Comparison of ENCODE assay signal across 18 cellular contexts in the genomic region with DNA sequence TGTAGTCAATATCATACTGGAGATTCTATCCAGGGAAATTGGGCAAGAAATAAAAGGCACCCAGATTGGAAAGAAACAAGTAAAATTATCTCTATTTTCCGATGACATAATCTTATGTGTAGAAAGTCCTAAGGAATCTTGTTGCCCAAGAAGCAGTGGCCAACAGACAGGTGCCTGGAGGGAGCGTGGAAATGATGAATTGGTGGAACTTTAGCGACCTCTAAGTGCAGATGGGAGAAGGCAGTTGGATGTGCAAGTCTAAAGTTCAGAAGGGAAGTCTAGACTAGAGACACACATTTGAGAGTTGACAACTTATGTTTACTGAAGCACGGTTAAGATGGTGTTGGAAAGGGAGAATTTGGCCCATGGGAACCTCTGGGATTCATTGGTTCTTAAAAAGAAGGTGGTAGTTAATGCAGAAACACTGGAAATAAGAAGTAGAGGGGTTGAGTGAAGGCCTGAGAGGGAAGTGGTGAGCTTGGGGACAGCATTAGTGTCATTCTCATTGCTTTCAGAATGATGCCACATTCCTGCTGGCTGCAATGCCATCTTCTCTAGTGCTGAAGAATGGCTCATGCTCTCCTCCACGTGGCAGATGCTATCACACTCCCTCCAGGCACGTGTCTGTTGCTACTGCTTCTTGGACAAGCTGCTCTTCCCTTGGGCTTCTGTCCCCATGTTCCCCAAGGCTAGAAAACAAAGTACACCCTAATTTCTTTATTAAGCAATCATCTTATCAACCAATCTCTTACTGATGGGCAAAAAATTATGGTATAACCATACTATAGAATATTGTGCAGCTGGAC. TPM values are rescaled to one million over a fixed set of nuclear protein-coding genes. Genes with fewer than 3 reads are reported as not detected.
A peak's percentile ranks its signal among the peaks of the same experiment; 100 is the strongest.
DNase-seq lines count a peak whose midpoint lies in the region; ATAC-seq and TF ChIP-seq lines count a peak whose summit lies in the region.
"Had no signal": no experiment of that assay in that cellular context is flagged by ENCODE, and none has a peak within 500 bp of the region (broad histone marks: within the 10 kb centered on the region; RNA-seq: fewer than 3 reads in every experiment).

No MANE protein-coding gene starts in this region.

- H3K23ac ChIP-seq in H9 (ENCODE audit: insufficient read length, low read depth, low read length): no peak overlapping the region

- no peak overlapping the region for H2AFZ ChIP-seq in H9 (ENCODE audit: low read length)
- H2AFZ ChIP-seq in PC-3 (ENCODE audit: low read length): no peak overlapping the region

- H3K4me2 ChIP-seq in H9 (ENCODE audit: insufficient read depth, insufficient read length, low read length) (no peak overlapping the region), PC-3 (ENCODE audit: low read length) (no peak overlapping the region)

- no peak overlapping the region for H2BK20ac ChIP-seq in H9 (ENCODE audit: low read depth, low read length, poor library complexity, severe bottlenecking)

- no peak overlapping the region for H2BK12ac ChIP-seq in H9 (ENCODE audit: insufficient read length, low read depth, low read length)

- H4K20me1 ChIP-seq in H9 (ENCODE audit: control insufficient read depth, insufficient read depth, insufficient read length) (no peaks in the 10 kb centered on the region), PC-3 (ENCODE audit: low read length) (no peaks in the 10 kb centered on the region)

- H2BK15ac ChIP-seq in H9 (ENCODE audit: low read depth, low read length): no peak overlapping the region

- no peak overlapping the region for H3K18ac ChIP-seq in H9 (ENCODE audit: insufficient read length, low read depth, low read length)

- no TSS peak for BruUV-seq in PC-3 (replicated peaks; lab: Mats Ljungman, UMichigan)

- peak; percentile 6 to 17 for DNase-seq in AML-193 (lab: John Stamatoyannopoulos, UW)
- DNase-seq in H9: no peak
- peak; percentile 10 for DNase-seq in PC-3
- DNase-seq in iPS-NIHi11 (ENCODE audit: low spot score): peak; percentile 19
- DNase-seq in NCI-H1436 treated with DMSO at 0.1 percent for 48 hours (lab: John Stamatoyannopoulos, UW): no peak
- no peak for DNase-seq in UCSD-AML1 (lab: John Stamatoyannopoulos, UW; ENCODE audit: unreplicated experiment)
- DNase-seq: activated CD4-positive, alpha-beta T cell treated with anti-CD3 and anti-CD28 coated beads for 36 hours; activated T-cell treated with anti-CD3 and anti-CD28 coated beads for 4 hours; EL; heart right ventricle; natural killer cell; stimulated activated CD4-positive, alpha-beta T cell treated with anti-CD3 and anti-CD28 coated beads, Interleukin-4, amount 100 ng/mL, for 1 hour; upper lobe of left lung had no signal

- no peak overlapping the region for H4K5ac ChIP-seq in H9 (ENCODE audit: insufficient read length, low read depth, low read length)

- H4K91ac ChIP-seq in H9 (ENCODE audit: insufficient read length, low read depth, low read length): no peak overlapping the region

- H3K9ac ChIP-seq in H9 (ENCODE audit: extremely low read depth, insufficient read length, low read length) (no peak overlapping the region), PC-3 (ENCODE audit: low read length) (no peak overlapping the region)

- no peaks in the 10 kb centered on the region for H3K9me2 ChIP-seq in PC-3 (replicated peaks; ENCODE audit: low read length)

- no peak overlapping the region for H3K4me3 Mint-ChIP-seq in H9
- no peak overlapping the region for H3K4me3 Mint-ChIP-seq in stimulated activated memory B cell treated with anti-CD40 and anti-IgM and Interleukin-4, amounts not matched to agents 10 μg/mL and 1 μg/mL and 100 μg/mL, for 72 hours
- H3K4me3 Mint-ChIP-seq: activated CD4-positive, alpha-beta T cell treated with anti-CD3 and anti-CD28 coated beads for 36 hours; natural killer cell had no signal

- no peak for ATAC-seq in PC-3
- ATAC-seq in HG03520 (IDR thresholded peaks at IDR 0.05; ENCODE audit: unreplicated experiment): no peak
- no peak for ATAC-seq in stimulated activated memory B cell treated with anti-CD40 and anti-IgM and Interleukin-4, amounts not matched to agents 10 μg/mL and 1 μg/mL and 100 μg/mL, for 72 hours
- ATAC-seq: activated CD4-positive, alpha-beta T cell treated with anti-CD3 and anti-CD28 coated beads for 36 hours; heart right ventricle; natural killer cell had no signal

- H3K27ac Mint-ChIP-seq in H9: no peak overlapping the region
- H3K27ac Mint-ChIP-seq in stimulated activated memory B cell treated with anti-CD40 and anti-IgM and Interleukin-4, amounts not matched to agents 10 μg/mL and 1 μg/mL and 100 μg/mL, for 72 hours: no peak overlapping the region
- H3K27ac Mint-ChIP-seq: activated CD4-positive, alpha-beta T cell treated with anti-CD3 and anti-CD28 coated beads for 36 hours; natural killer cell had no signal

- no peaks in the 10 kb centered on the region for H3K79me1 ChIP-seq in H9 (ENCODE audit: insufficient read depth, low read depth, low read length, poor library complexity, severe bottlenecking)

- TF ChIP-seq CTCF in H9 (conservative IDR thresholded peaks at IDR 0.05) (peak; percentile 60), PC-3 (conservative IDR thresholded peaks at IDR 0.05; ENCODE audit: low read depth, low read length) (peak; percentile 37; the same call in 1 of the 2 replicates)

- no peak overlapping the region for H2BK5ac ChIP-seq in H9 (ENCODE audit: insufficient read length, low read length)

- H3K27me3 ChIP-seq in H9 (ENCODE audit: insufficient read depth, low read length) (no peaks in the 10 kb centered on the region), PC-3 (ENCODE audit: low read length) (peaks cover 6% of the 10 kb centered on the region)
- H3K27me3 ChIP-seq: upper lobe of left lung had no signal

- H3K27ac ChIP-seq in H9 (ENCODE audit: insufficient read length, low read depth, low read length) (no peak overlapping the region), PC-3 (ENCODE audit: low read length) (no peak overlapping the region)
- H3K27ac ChIP-seq: heart right ventricle, upper lobe of left lung had no signal

- H3K36me3 ChIP-seq in PC-3 (ENCODE audit: low read depth, low read length): no peaks in the 10 kb centered on the region
- H3K36me3 ChIP-seq: heart right ventricle had no signal

- H3F3A ChIP-seq in PC-3 (ENCODE audit: low read length, unreplicated experiment): no peaks in the 10 kb centered on the region

- no peaks in the 10 kb centered on the region for H3K23me2 ChIP-seq in H9 (ENCODE audit: insufficient read length, low read depth, low read length, poor library complexity, severe bottlenecking)

- H3T11ph ChIP-seq in H9 (ENCODE audit: low read length): no peak overlapping the region

- H2AK5ac ChIP-seq in H9 (ENCODE audit: insufficient read length, low read length): no peak overlapping the region

- intact Hi-C loops in PC-3 (cut with micrococcal nuclease): no loop called here

- H2BK120ac ChIP-seq in H9 (ENCODE audit: low read depth, low read length, poor library complexity, severe bottlenecking): no peak overlapping the region

- no peak overlapping the region for H3K4ac ChIP-seq in H9 (ENCODE audit: low read depth, low read length)

- no peaks in the 10 kb centered on the region; a peak in 1 of 7 replicates for H3K36me3 Mint-ChIP-seq in H9 (ENCODE audit: insufficient read depth in 1 of 3, low read depth in 3 of 3)
- H3K36me3 Mint-ChIP-seq in stimulated activated memory B cell treated with anti-CD40 and anti-IgM and Interleukin-4, amounts not matched to agents 10 μg/mL and 1 μg/mL and 100 μg/mL, for 72 hours: no peaks in the 10 kb centered on the region
- H3K36me3 Mint-ChIP-seq: natural killer cell had no signal

- H3K14ac ChIP-seq in H9 (ENCODE audit: insufficient read depth, low read length): no peak overlapping the region

- H3K4me1 ChIP-seq in H9 (ENCODE audit: insufficient read depth, low read length) (no peaks in the 10 kb centered on the region), PC-3 (ENCODE audit: insufficient read depth, low read length) (no peaks in the 10 kb centered on the region)
- H3K4me1 ChIP-seq: heart right ventricle, upper lobe of left lung had no signal

- no peaks in the 10 kb centered on the region for H3K9me3 ChIP-seq in H9 (ENCODE audit: control insufficient read depth, low read depth, low read length)
- no peaks in the 10 kb centered on the region for H3K9me3 ChIP-seq in PC-3 (ENCODE audit: low read length)
- H3K9me3 ChIP-seq: heart right ventricle, upper lobe of left lung had no signal

- H3K27me3 Mint-ChIP-seq in H9 (ENCODE audit: low read depth): peaks cover 22% of the 10 kb centered on the region
- H3K27me3 Mint-ChIP-seq in stimulated activated memory B cell treated with anti-CD40 and anti-IgM and Interleukin-4, amounts not matched to agents 10 μg/mL and 1 μg/mL and 100 μg/mL, for 72 hours: no peaks in the 10 kb centered on the region

- WGBS in H9 (ENCODE audit: extremely low coverage, insufficient read length, low lambda C conversion rate): no CpG with 5 or more reads among the region's 6 CpGs

- H3K56ac ChIP-seq in H9 (ENCODE audit: insufficient read length, low read depth, low read length): no peak overlapping the region

- no peaks in the 10 kb centered on the region for H3K4me1 Mint-ChIP-seq in H9
- no peaks in the 10 kb centered on the region for H3K4me1 Mint-ChIP-seq in stimulated activated memory B cell treated with anti-CD40 and anti-IgM and Interleukin-4, amounts not matched to agents 10 μg/mL and 1 μg/mL and 100 μg/mL, for 72 hours
- H3K4me1 Mint-ChIP-seq: activated CD4-positive, alpha-beta T cell treated with anti-CD3 and anti-CD28 coated beads for 36 hours; natural killer cell had no signal

- CTCF ChIA-PET in PC-3 (lab: Charles Lee): no interaction called here

- peaks cover 0 to 2% of the 10 kb centered on the region in 2 experiments; a peak in 1 of 5 replicates for H3K9me3 Mint-ChIP-seq in H9
- H3K9me3 Mint-ChIP-seq in stimulated activated memory B cell treated with anti-CD40 and anti-IgM and Interleukin-4, amounts not matched to agents 10 μg/mL and 1 μg/mL and 100 μg/mL, for 72 hours: no peaks in the 10 kb centered on the region
- H3K9me3 Mint-ChIP-seq: natural killer cell had no signal

- H4K8ac ChIP-seq in H9 (replicated peaks; ENCODE audit: insufficient read length, low read depth, low read length): no peak overlapping the region

- POLR2A ChIA-PET in PC-3 (lab: Charles Lee; ENCODE audit: unreplicated experiment): no interaction called here

- H3K4me3 ChIP-seq in PC-3 (ENCODE audit: low read length): no peak overlapping the region
- H3K4me3 ChIP-seq: heart right ventricle, upper lobe of left lung had no signal

- no peaks in the 10 kb centered on the region for H3K79me2 ChIP-seq in H9 (ENCODE audit: insufficient read depth, low read length)
- H3K79me2 ChIP-seq in PC-3 (ENCODE audit: low read length): no peaks in the 10 kb centered on the region

RNA-seq across cellular contexts. Expression of gene TAT, which starts 24.0 kb away (rescaled TPM):
- total RNA-seq in H9 (2021) (0.09 TPM in 1 of 2 replicates, not detected in the other), PC-3 (2014; rRNA removed) (not detected in 2 replicates)
- total RNA-seq: activated CD4-positive, alpha-beta T cell treated with anti-CD3 and anti-CD28 coated beads for 36 hours; heart right ventricle; LHCN-M2; natural killer cell; T-helper 1 cell treated with Interleukin-12 subunit alpha and Interleukin-12 subunit beta and Interleukin-4 antibody, amounts not matched to agents 30 ng/mL and 1 ng/mL, for 36 hours had no signal

RNA-seq across cellular contexts. Expression of gene CHST4, which starts 26.7 kb away (rescaled TPM):
- total RNA-seq in H9 (2021) (5.9 and 6.8 TPM in 2 replicates), PC-3 (2014; rRNA removed) (not detected in 2 replicates)
- total RNA-seq: activated CD4-positive, alpha-beta T cell treated with anti-CD3 and anti-CD28 coated beads for 36 hours; chondrocyte; natural killer cell; T-helper 1 cell treated with Interleukin-12 subunit alpha and Interleukin-12 subunit beta and Interleukin-4 antibody, amounts not matched to agents 30 ng/mL and 1 ng/mL, for 36 hours had no signal

Comparison
In these comparisons a context has a peak if more than half of its experiments do, and no peak if none do; other contexts are left out.
1. DNase-seq: peak in AML-193 (2 of 2), PC-3 (single experiment) and iPS-NIHi11 (single experiment); none in H9 (single experiment), NCI-H1436 treated with DMSO at 0.1 percent for 48 hours (single experiment) and UCSD-AML1 (single experiment).